Comparison of ENCODE assay signal across 1 cellular context in the genomic region with DNA sequence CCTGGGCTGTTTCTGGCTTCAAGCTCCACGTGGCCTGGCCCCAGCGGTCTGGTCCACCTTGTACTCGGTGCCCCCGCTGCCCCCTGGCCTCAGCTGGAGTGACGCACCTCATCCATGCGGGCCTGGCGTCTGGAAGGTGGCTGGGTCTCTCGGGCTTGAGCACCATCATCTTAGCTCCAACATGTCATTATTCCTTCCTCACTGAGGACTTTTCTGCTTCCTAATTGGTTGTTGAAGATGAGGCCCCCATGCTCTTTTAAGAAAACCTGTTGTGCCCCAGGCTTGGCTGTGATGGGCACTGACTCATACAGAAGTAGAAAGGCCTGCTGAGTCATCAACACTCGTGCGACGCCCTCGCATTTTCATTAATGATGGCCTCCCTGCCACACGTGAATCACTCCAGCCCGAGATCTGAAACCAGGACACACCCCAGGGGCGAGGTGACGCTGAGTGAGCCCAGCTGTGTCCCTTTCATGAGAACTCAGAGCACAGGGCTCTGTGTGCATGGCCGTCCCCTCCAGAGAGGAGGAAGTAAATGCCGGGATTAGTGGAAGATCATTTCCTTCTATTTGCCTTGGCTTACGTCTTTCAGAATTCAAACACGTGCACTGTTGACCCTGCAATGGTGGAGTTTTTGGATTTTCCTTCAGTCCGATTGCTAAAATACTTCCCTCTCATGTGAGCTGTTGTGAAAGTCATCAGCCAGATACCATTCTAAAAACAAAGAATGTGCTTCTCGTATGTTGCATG.
TF ChIP-seq lines count a peak whose summit lies in the region.

No MANE protein-coding gene starts in this region.

TF ChIP-seq in IMR-90, 13 proteins besides CTCF, POLR2A, EP300 and RAD21:
- TF ChIP-seq RFX5 (IDR thresholded peaks at IDR 0.05; ENCODE audit: low read depth, low read length) = no peak
- peak; percentile 99 for TF ChIP-seq BHLHE40 (IDR thresholded peaks at IDR 0.05; ENCODE audit: low read depth, low read length)
- peak; percentile 48; the same call in 1 of the 2 replicates for TF ChIP-seq MAZ (IDR thresholded peaks at IDR 0.05; ENCODE audit: borderline replicate concordance, low read depth, low read length)
- TF ChIP-seq NFE2L2 (IDR thresholded peaks at IDR 0.05; ENCODE audit: low read depth, low read length) = peak; percentile 85
- TF ChIP-seq CEBPB (IDR thresholded peaks at IDR 0.05; ENCODE audit: low read depth, low read length) = 0 out of 2 replicates have a peak, but pooled peaks have one; percentile 2
- no peak for TF ChIP-seq ELK1 (IDR thresholded peaks at IDR 0.05; ENCODE audit: borderline replicate concordance, low read depth, low read length)
- no peak for TF ChIP-seq SMC3 (IDR thresholded peaks at IDR 0.05; ENCODE audit: low read depth, low read length)
- no peak for TF ChIP-seq RCOR1 (IDR thresholded peaks at IDR 0.05; ENCODE audit: insufficient replicate concordance, low read length)
- TF ChIP-seq, protein P1, sequence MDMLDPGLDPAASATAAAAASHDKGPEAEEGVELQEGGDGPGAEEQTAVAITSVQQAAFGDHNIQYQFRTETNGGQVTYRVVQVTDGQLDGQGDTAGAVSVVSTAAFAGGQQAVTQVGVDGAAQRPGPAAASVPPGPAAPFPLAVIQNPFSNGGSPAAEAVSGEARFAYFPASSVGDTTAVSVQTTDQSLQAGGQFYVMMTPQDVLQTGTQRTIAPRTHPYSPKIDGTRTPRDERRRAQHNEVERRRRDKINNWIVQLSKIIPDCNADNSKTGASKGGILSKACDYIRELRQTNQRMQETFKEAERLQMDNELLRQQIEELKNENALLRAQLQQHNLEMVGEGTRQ (IDR thresholded peaks at IDR 0.05; ENCODE audit: low read depth, low read length) = 0 out of 2 replicates have a peak, but pooled peaks have one; percentile 51
- TF ChIP-seq FOS (IDR thresholded peaks at IDR 0.05; ENCODE audit: low read depth, low read length) = peak; percentile 100
- TF ChIP-seq CHD1 (IDR thresholded peaks at IDR 0.05; ENCODE audit: low read depth, low read length) = no peak
- peak; percentile 87 for TF ChIP-seq MAFK (IDR thresholded peaks at IDR 0.05; ENCODE audit: low read depth, low read length)
- peak; percentile 72; the same call in 1 of the 2 replicates for TF ChIP-seq MXI1 (IDR thresholded peaks at IDR 0.05; ENCODE audit: borderline replicate concordance, low read depth, low read length)
